In genomic region chr11:18775492-18776292, GRCh38 we compare ENCODE assay signal across 9 cellular contexts. TPM values are rescaled to one million over a fixed set of nuclear protein-coding genes. Genes with fewer than 3 reads are reported as not detected.
A peak's percentile ranks its signal among the peaks of the same experiment; 100 is the strongest.
DNase-seq lines count a peak whose midpoint lies in the region; ATAC-seq, FAIRE-seq and TF ChIP-seq lines count a peak whose summit lies in the region.
"Had no signal": no experiment of that assay in that cellular context is flagged by ENCODE, and none has a peak within 500 bp of the region (broad histone marks: within the 10 kb centered on the region; RNA-seq: fewer than 3 reads in every experiment).

No MANE protein-coding gene starts in this region.

- H3K4me3 ChIP-seq in OCI-LY3 (ENCODE audit: low read length): no peak overlapping the region
- no peak overlapping the region for H3K4me3 ChIP-seq in cardiac muscle cell

- CTCF ChIA-PET in Calu3 (lab: Charles Lee): interaction anchor here (0.9 kb wide), 1 partner anchor 77 kb away, joined by 4 read pairs; no protein-coding TSS in a partner anchor

- H3K4me2 ChIP-seq in OCI-LY3 (ENCODE audit: low read length): no peak overlapping the region

- peak; percentile 74 for TF ChIP-seq CTCF in Calu3 (IDR thresholded peaks at IDR 0.05; ENCODE audit: unreplicated experiment)
- peak; percentile 89 for TF ChIP-seq CTCF in OCI-LY3 (IDR thresholded peaks at IDR 0.05; ENCODE audit: low read depth, low read length)
- peak; percentile 80 for TF ChIP-seq CTCF in cardiac muscle cell (IDR thresholded peaks at IDR 0.05; ENCODE audit: low read depth, low read length)

- H3K27ac Mint-ChIP-seq in Calu3 (ENCODE audit: unreplicated experiment): no peak overlapping the region
- H3K27ac Mint-ChIP-seq in activated T-cell treated with anti-CD3 and anti-CD28 coated beads, Interleukin-2, amount 50 U/mL, for 72 hours: no peak overlapping the region
- H3K27ac Mint-ChIP-seq: stimulated activated naive CD8-positive, alpha-beta T cell treated with anti-CD3 and anti-CD28 coated beads, Interleukin-15, Interleukin-2, amounts not matched to agents 100 ng/mL and 50 ng/mL, for 24 hours had no signal

- peak; percentile 79 for ATAC-seq in HG03280 (IDR thresholded peaks at IDR 0.05; ENCODE audit: unreplicated experiment)
- peak; percentile 65 to 76 for ATAC-seq in activated T-cell treated with anti-CD3 and anti-CD28 coated beads, Interleukin-2, amount 50 U/mL, for 72 hours (replicated peaks in 1 of 2)

- H3K9me3 Mint-ChIP-seq in Calu3 (ENCODE audit: low read depth, unreplicated experiment): no peaks in the 10 kb centered on the region
- peaks cover 0 to 4% of the 10 kb centered on the region in 2 donors for H3K9me3 Mint-ChIP-seq in activated T-cell treated with anti-CD3 and anti-CD28 coated beads, Interleukin-2, amount 50 U/mL, for 72 hours
- H3K9me3 Mint-ChIP-seq: stimulated activated naive CD8-positive, alpha-beta T cell treated with anti-CD3 and anti-CD28 coated beads, Interleukin-15, Interleukin-2, amounts not matched to agents 100 ng/mL and 50 ng/mL, for 24 hours had no signal

- H3K27me3 ChIP-seq in OCI-LY3 (ENCODE audit: low read depth, low read length) (peaks cover 18% of the 10 kb centered on the region), cardiac muscle cell (peaks cover 3% of the 10 kb centered on the region)

- no peaks in the 10 kb centered on the region for H3K36me3 Mint-ChIP-seq in Calu3 (ENCODE audit: insufficient read depth, unreplicated experiment)
- peaks cover 0 to 2% of the 10 kb centered on the region in 2 donors for H3K36me3 Mint-ChIP-seq in activated T-cell treated with anti-CD3 and anti-CD28 coated beads, Interleukin-2, amount 50 U/mL, for 72 hours (ENCODE audit: insufficient read depth in 2 of 2)

- H3K4me1 ChIP-seq in OCI-LY3 (ENCODE audit: low read length) (no peaks in the 10 kb centered on the region), cardiac muscle cell (ENCODE audit: low read depth) (no peaks in the 10 kb centered on the region)

- H3K27me3 Mint-ChIP-seq in Calu3 (ENCODE audit: unreplicated experiment): peaks cover 28% of the 10 kb centered on the region
- H3K27me3 Mint-ChIP-seq in activated T-cell treated with anti-CD3 and anti-CD28 coated beads, Interleukin-2, amount 50 U/mL, for 72 hours (ENCODE audit: low read depth): peaks cover 16% of the 10 kb centered on the region

- no peaks in the 10 kb centered on the region for H3K79me2 ChIP-seq in OCI-LY3 (ENCODE audit: low read length)

- no peaks in the 10 kb centered on the region for H3K9me3 ChIP-seq in OCI-LY3 (ENCODE audit: insufficient read depth, low read length)
- no peaks in the 10 kb centered on the region for H3K9me3 ChIP-seq in cardiac muscle cell (ENCODE audit: low read depth)

- intact Hi-C loops in Calu3 (cut with micrococcal nuclease; ENCODE audit: unreplicated experiment): loop anchor here (1.0 kb wide), 2 partner anchors 27 to 78 kb away; no protein-coding TSS in a partner anchor

- no peak overlapping the region for H2AFZ ChIP-seq in OCI-LY3 (ENCODE audit: low read depth, low read length)

- no peak overlapping the region for H3K9ac ChIP-seq in OCI-LY3 (ENCODE audit: low read length)

- H3K27ac ChIP-seq in OCI-LY3 (ENCODE audit: low read length) (no peak overlapping the region), cardiac muscle cell (no peak overlapping the region)

- no peaks in the 10 kb centered on the region for H3K36me3 ChIP-seq in OCI-LY3 (replicated peaks; ENCODE audit: low read depth, low read length)
- H3K36me3 ChIP-seq in cardiac muscle cell: no peaks in the 10 kb centered on the region

- H4K20me1 ChIP-seq in OCI-LY3 (ENCODE audit: insufficient read depth, low read length): no peaks in the 10 kb centered on the region

- H3K4me3 Mint-ChIP-seq in Calu3 (ENCODE audit: low read depth, unreplicated experiment): no peak overlapping the region
- no peak overlapping the region for H3K4me3 Mint-ChIP-seq in activated T-cell treated with anti-CD3 and anti-CD28 coated beads, Interleukin-2, amount 50 U/mL, for 72 hours
- H3K4me3 Mint-ChIP-seq: stimulated activated naive CD8-positive, alpha-beta T cell treated with anti-CD3 and anti-CD28 coated beads, Interleukin-15, Interleukin-2, amounts not matched to agents 100 ng/mL and 50 ng/mL, for 24 hours had no signal

- H3K4me1 Mint-ChIP-seq in Calu3 (ENCODE audit: low read depth, unreplicated experiment): peaks cover 6% of the 10 kb centered on the region
- H3K4me1 Mint-ChIP-seq in activated T-cell treated with anti-CD3 and anti-CD28 coated beads, Interleukin-2, amount 50 U/mL, for 72 hours (ENCODE audit: low read depth): peaks cover 14% of the 10 kb centered on the region

- BruUV-seq in Calu3 (replicated peaks; lab: Mats Ljungman, UMichigan): no TSS peak

- FAIRE-seq in GM19239 (lab: Jason Lieb, UNC): peak; percentile 75

- DNase-seq in Calu3 (peak; percentile 85), GM19239 (ENCODE audit: insufficient read length, low spot score) (peak; percentile 58), cardiac muscle cell (ENCODE audit: low read depth in 1 of 2, low spot score in 1 of 2) (peak; percentile 60 to 80), pons (ENCODE audit: low spot score) (no peak)
- DNase-seq in activated T-cell treated with anti-CD3 and anti-CD28 coated beads, Interleukin-2, amount 50 U/mL, for 72 hours: peak; percentile 75 to 79
- peak; percentile 52 for DNase-seq in stimulated activated CD4-positive, alpha-beta T cell treated with anti-CD3 and anti-CD28 coated beads, Interleukin-12 subunit alpha, Interleukin-12 subunit beta, amount 100 ng/mL, for 4 hours

RNA-seq across cellular contexts. Expression of gene PTPN5, which starts 15.9 kb away (rescaled TPM):
- total RNA-seq in Calu3 (2022) (not detected in 2 replicates), cardiac muscle cell (1.3 and 1.6 TPM in 2 replicates)
- total RNA-seq in activated T-cell treated with anti-CD3 and anti-CD28 coated beads, Interleukin-2, amount 50 U/mL, for 72 hours: not detected
- polyA plus RNA-seq in cardiac muscle cell: 1.1 and 2.4 TPM in 2 replicates

RNA-seq across cellular contexts. Expression of gene IGSF22, which starts 49.7 kb away (rescaled TPM):
- not detected in 2 replicates for total RNA-seq in Calu3 (2022)
- total RNA-seq in activated T-cell treated with anti-CD3 and anti-CD28 coated beads, Interleukin-2, amount 50 U/mL, for 72 hours: under 1 TPM; 0.34 to 0.39 TPM
- total RNA-seq in cardiac muscle cell: 0.03 and 0.32 TPM in 2 replicates
- 0.64 and 0.82 TPM in 2 replicates for polyA plus RNA-seq in cardiac muscle cell
